ENCODE assay signal across 2 cellular contexts in genomic region chr11:117828641-117829368, GRCh38.
TF ChIP-seq lines count a peak whose summit lies in the region.

No MANE protein-coding gene starts in this region.

TF ChIP-seq in endothelial cell of umbilical vein, 7 proteins besides CTCF, POLR2A, EP300 and RAD21 (continued from another document):
- TF ChIP-seq MYC (IDR thresholded peaks at IDR 0.05; ENCODE audit: low read depth, low read length) = no peak
- no peak for TF ChIP-seq POLR2AphosphoS5 (IDR thresholded peaks at IDR 0.05; ENCODE audit: insufficient read depth, low read depth, low read length)
- TF ChIP-seq MAX (IDR thresholded peaks at IDR 0.05; ENCODE audit: insufficient read depth, insufficient read length) = no peak
- no peak for TF ChIP-seq GATA2 (IDR thresholded peaks at IDR 0.05; ENCODE audit: insufficient read depth, insufficient read length, low read depth, low read length)

TF ChIP-seq in GM23338, 12 proteins besides CTCF, POLR2A, EP300 and RAD21 (continued from another document):
- TF ChIP-seq ZNF462 (CRISPR knock-in tag; IDR thresholded peaks at IDR 0.05) (no peak), NANOG (IDR thresholded peaks at IDR 0.05; ENCODE audit: borderline replicate concordance) (no peak), REST (IDR thresholded peaks at IDR 0.05; ENCODE audit: unreplicated experiment) (no peak), POLR2AphosphoS5 (IDR thresholded peaks at IDR 0.05; ENCODE audit: low read depth) (no peak), EZH2phosphoT487 (IDR thresholded peaks at IDR 0.05; ENCODE audit: unreplicated experiment) (no peak), ZNF331 (CRISPR knock-in tag; IDR thresholded peaks at IDR 0.05; ENCODE audit: low read depth) (no peak), ZNF114 (CRISPR knock-in tag; IDR thresholded peaks at IDR 0.05) (no peak), STAT1 (IDR thresholded peaks at IDR 0.05; ENCODE audit: unreplicated experiment) (no peak), ETS1 (IDR thresholded peaks at IDR 0.05) (no peak), EZH2 (IDR thresholded peaks at IDR 0.05; ENCODE audit: low read depth, unreplicated experiment) (no peak), CREB1 (CRISPR knock-in tag; IDR thresholded peaks at IDR 0.05; ENCODE audit: low read depth) (no peak)
